1 cellular context compared by ENCODE assay signal in the genomic region with DNA sequence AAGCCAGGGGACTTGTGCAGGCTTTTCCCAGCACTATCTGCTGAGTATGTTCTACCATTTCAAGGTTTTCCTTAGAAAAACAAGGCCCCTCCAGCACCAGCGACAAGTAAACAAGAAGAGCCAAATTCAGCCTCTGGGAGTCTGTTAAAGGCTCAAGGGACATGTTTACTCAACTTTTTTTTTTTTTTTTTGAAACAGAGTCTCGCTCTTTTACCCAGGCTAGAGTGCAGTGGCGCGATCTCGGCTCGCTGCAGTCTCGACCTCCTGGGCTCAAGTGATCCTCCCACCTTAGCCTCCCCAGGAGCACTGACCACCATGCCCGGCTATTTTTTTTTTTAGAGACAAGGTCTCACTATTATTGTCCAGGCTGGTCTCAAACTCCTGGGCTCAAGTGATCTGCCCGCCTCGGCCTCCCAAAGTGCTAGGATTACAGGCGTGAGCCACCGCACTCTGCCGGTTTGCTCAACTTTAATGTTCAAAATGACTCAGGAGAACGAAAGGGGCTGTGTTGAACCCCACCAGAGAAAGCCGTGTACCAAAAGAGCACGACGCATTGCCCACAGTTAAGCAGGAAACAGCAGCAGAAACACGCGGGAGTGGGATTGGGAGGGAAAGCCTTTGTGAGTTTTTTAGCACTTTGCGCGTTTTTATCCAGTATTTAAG.
TF ChIP-seq lines count a peak whose summit lies in the region.

No MANE protein-coding gene starts in this region.

TF ChIP-seq in K562, 482 proteins besides CTCF, POLR2A, EP300 and RAD21 (continued from another document):
- 0 out of 2 replicates have a peak, but pooled peaks have one; percentile 64 for TF ChIP-seq LCOR (CRISPR knock-in tag; IDR thresholded peaks at IDR 0.05)
- TF ChIP-seq ZNF398 (CRISPR knock-in tag; IDR thresholded peaks at IDR 0.05), result no peak
- peak; percentile 31; the same call in 1 of the 2 replicates for TF ChIP-seq KAT7 (CRISPR knock-in tag; IDR thresholded peaks at IDR 0.05; ENCODE audit: borderline replicate concordance)
- peak; percentile 18; the same call in 1 of the 2 replicates for TF ChIP-seq L3MBTL2 (IDR thresholded peaks at IDR 0.05)
- TF ChIP-seq NFRKB (IDR thresholded peaks at IDR 0.05; ENCODE audit: low read depth), result 0 out of 2 replicates have a peak, but pooled peaks have one; percentile 26
- peak; percentile 48; the same call in 1 of the 2 replicates for TF ChIP-seq MGA (IDR thresholded peaks at IDR 0.05)
